27 cellular contexts compared by ENCODE assay signal in genomic region chr13:111494641-111495040, GRCh38.
"Had no signal": no experiment of that assay in that cellular context is flagged by ENCODE, and none has a peak within 500 bp of the region (broad histone marks: within the 10 kb centered on the region; RNA-seq: fewer than 3 reads in every experiment).

No MANE protein-coding gene starts in this region.

- H3K9me3 ChIP-seq: mucosa of descending colon, psoas muscle, suprapubic skin, transverse colon had no signal

- H3K4me1 ChIP-seq: esophagus muscularis mucosa, foreskin keratinocyte, gastroesophageal sphincter, heart right ventricle, psoas muscle, suprapubic skin, transverse colon had no signal

- H3K4me3 Mint-ChIP-seq: immature natural killer cell; memory B cell; mesothelial cell of epicardium; natural killer cell treated with Interleukin-12 subunit alpha and Interleukin-12 subunit beta and Interleukin-15 and Interleukin-18, amount 100 ng/mL, for 72 hours; stimulated activated naive B cell treated with anti-CD40 and anti-IgM and Interleukin-4, amounts not matched to agents 10 μg/mL and 1 μg/mL and 100 μg/mL, for 72 hours; stimulated activated naive CD8-positive, alpha-beta T cell treated with anti-CD3 and anti-CD28 coated beads, Interleukin-15, Interleukin-2, amounts not matched to agents 100 ng/mL and 50 ng/mL, for 24 hours had no signal

- H3K27me3 Mint-ChIP-seq: memory B cell; stimulated activated naive CD8-positive, alpha-beta T cell treated with anti-CD3 and anti-CD28 coated beads, Interleukin-15, Interleukin-2, amounts not matched to agents 100 ng/mL and 50 ng/mL, for 24 hours had no signal

- H3K27me3 ChIP-seq: esophagus muscularis mucosa, foreskin keratinocyte, suprapubic skin, transverse colon had no signal

- DNase-seq: dermis blood vessel endothelial cell; effector memory CD4-positive, alpha-beta T cell; foreskin keratinocyte; glutamatergic neuron; heart right ventricle; hippocampal formation; immature natural killer cell; naive B cell; nucleus accumbens; psoas muscle; right cardiac atrium; small intestine; stimulated activated CD4-positive, alpha-beta T cell treated with anti-CD3 and anti-CD28 coated beads, Interleukin-15, amount 100 ng/mL, for 24 hours; stimulated activated CD4-positive, alpha-beta T cell treated with anti-CD3 and anti-CD28 coated beads, Interleukin-2, amount 100 ng/mL, for 48 hours; stimulated activated naive B cell treated with anti-CD40 and anti-IgM and Interleukin-4, amounts not matched to agents 10 μg/mL and 1 μg/mL and 100 μg/mL, for 72 hours; transverse colon had no signal

- H3K9me3 Mint-ChIP-seq: memory B cell; natural killer cell treated with Interleukin-12 subunit alpha and Interleukin-12 subunit beta and Interleukin-15 and Interleukin-18, amount 100 ng/mL, for 72 hours had no signal

- H3K4me3 ChIP-seq: coronary artery, esophagus muscularis mucosa, gastroesophageal sphincter, heart right ventricle, lung, mucosa of descending colon, psoas muscle, suprapubic skin, transverse colon had no signal

- H3K4me1 Mint-ChIP-seq: immature natural killer cell; memory B cell; mesothelial cell of epicardium; naive B cell; stimulated activated naive B cell treated with anti-CD40 and anti-IgM and Interleukin-4, amounts not matched to agents 10 μg/mL and 1 μg/mL and 100 μg/mL, for 72 hours had no signal

- H3K27ac ChIP-seq: coronary artery, esophagus muscularis mucosa, foreskin keratinocyte, gastroesophageal sphincter, heart right ventricle, psoas muscle, suprapubic skin, transverse colon had no signal

- H3K36me3 ChIP-seq: esophagus muscularis mucosa, gastroesophageal sphincter, heart right ventricle, suprapubic skin, transverse colon had no signal

- H3K36me3 Mint-ChIP-seq: immature natural killer cell; memory B cell; mesothelial cell of epicardium; naive B cell; natural killer cell treated with Interleukin-12 subunit alpha and Interleukin-12 subunit beta and Interleukin-15 and Interleukin-18, amount 100 ng/mL, for 72 hours; stimulated activated naive B cell treated with anti-CD40 and anti-IgM and Interleukin-4, amounts not matched to agents 10 μg/mL and 1 μg/mL and 100 μg/mL, for 72 hours had no signal

- ATAC-seq: foreskin keratinocyte; gastroesophageal sphincter; heart right ventricle; left lobe of liver; mucosa of descending colon; psoas muscle; right cardiac atrium; stimulated activated naive B cell treated with anti-CD40 and anti-IgM and Interleukin-4, amounts not matched to agents 10 μg/mL and 1 μg/mL and 100 μg/mL, for 72 hours had no signal

- H3K27ac Mint-ChIP-seq: immature natural killer cell; memory B cell; mesothelial cell of epicardium; natural killer cell treated with Interleukin-12 subunit alpha and Interleukin-12 subunit beta and Interleukin-15 and Interleukin-18, amount 100 ng/mL, for 72 hours; stimulated activated naive B cell treated with anti-CD40 and anti-IgM and Interleukin-4, amounts not matched to agents 10 μg/mL and 1 μg/mL and 100 μg/mL, for 72 hours; stimulated activated naive CD8-positive, alpha-beta T cell treated with anti-CD3 and anti-CD28 coated beads, Interleukin-15, Interleukin-2, amounts not matched to agents 100 ng/mL and 50 ng/mL, for 24 hours had no signal
